ENCODE assay signal across 1 cellular context in genomic region chr16:88242312-88243284, GRCh38.
TF ChIP-seq lines count a peak whose summit lies in the region.

No MANE protein-coding gene starts in this region.

TF ChIP-seq in A549, 52 proteins besides CTCF, POLR2A, EP300 and RAD21 (continued from another document):
- TF ChIP-seq ZSCAN20 (CRISPR knock-in tag; IDR thresholded peaks at IDR 0.05) (0 out of 2 replicates have a peak, but pooled peaks have one; percentile 27), MAX (IDR thresholded peaks at IDR 0.05) (peak; percentile 91), JUNB (IDR thresholded peaks at IDR 0.05) (peak; percentile 88), REST (IDR thresholded peaks at IDR 0.05) (peak; percentile 66; the same call in 1 of the 2 replicates)
